In the genomic region with DNA sequence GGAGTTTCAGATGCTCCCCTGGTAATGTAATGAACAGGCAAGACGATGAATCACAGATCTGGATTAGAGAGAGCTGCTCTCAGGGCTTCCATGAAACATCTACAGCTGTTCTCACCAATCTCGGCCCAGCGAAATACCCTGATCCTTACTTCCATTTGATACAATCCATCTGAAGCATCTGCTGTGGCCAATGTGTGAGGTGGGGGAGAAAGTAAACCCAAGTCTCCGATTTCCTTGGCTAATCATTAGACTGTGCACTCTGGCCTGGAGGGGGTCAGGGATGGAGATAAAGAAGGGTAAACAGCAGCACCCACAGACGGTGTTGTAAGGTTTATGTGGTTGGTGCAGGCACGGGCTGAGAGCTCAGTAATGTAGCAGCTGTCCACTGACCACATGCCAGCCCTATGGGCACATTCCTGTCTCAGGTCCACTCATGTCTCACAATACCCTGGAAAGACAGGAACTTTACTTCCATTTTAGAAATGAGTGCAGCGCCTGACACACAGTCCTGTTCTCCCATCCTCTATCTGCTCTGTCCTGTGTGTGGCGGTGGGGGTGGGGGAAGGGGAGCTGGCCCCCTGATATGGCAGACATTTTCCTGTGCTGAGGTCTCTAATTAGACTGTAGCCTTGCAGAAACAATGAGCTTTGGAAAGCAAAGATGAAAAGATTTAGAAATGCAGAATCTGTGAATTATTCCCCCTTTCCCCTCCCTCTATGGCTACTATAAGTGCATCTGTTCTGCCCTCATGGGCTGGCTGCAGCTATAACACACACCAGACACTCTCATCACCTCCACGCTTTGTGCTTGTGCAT, we compare ENCODE assay signal across 1 cellular context.
TF ChIP-seq lines count a peak whose summit lies in the region.

No MANE protein-coding gene starts in this region.

TF ChIP-seq in HepG2, 621 proteins besides CTCF, POLR2A, EP300 and RAD21 (continued from another document and continues in another):
- peak; percentile 63 for TF ChIP-seq NR2C2 (CRISPR knock-in tag; IDR thresholded peaks at IDR 0.05; ENCODE audit: borderline replicate concordance)
- TF ChIP-seq ZNF503 (CRISPR knock-in tag; IDR thresholded peaks at IDR 0.05): 0 out of 2 replicates have a peak, but pooled peaks have one; percentile 30
- peak; percentile 90 for TF ChIP-seq KDM6A (CRISPR knock-in tag; IDR thresholded peaks at IDR 0.05; ENCODE audit: low read depth)
- peak; percentile 94 for TF ChIP-seq SALL1 (CRISPR knock-in tag; IDR thresholded peaks at IDR 0.05)
- TF ChIP-seq GATAD1 (CRISPR knock-in tag; IDR thresholded peaks at IDR 0.05): peak; percentile 60; the same call in 1 of the 2 replicates
- TF ChIP-seq, protein P1, sequence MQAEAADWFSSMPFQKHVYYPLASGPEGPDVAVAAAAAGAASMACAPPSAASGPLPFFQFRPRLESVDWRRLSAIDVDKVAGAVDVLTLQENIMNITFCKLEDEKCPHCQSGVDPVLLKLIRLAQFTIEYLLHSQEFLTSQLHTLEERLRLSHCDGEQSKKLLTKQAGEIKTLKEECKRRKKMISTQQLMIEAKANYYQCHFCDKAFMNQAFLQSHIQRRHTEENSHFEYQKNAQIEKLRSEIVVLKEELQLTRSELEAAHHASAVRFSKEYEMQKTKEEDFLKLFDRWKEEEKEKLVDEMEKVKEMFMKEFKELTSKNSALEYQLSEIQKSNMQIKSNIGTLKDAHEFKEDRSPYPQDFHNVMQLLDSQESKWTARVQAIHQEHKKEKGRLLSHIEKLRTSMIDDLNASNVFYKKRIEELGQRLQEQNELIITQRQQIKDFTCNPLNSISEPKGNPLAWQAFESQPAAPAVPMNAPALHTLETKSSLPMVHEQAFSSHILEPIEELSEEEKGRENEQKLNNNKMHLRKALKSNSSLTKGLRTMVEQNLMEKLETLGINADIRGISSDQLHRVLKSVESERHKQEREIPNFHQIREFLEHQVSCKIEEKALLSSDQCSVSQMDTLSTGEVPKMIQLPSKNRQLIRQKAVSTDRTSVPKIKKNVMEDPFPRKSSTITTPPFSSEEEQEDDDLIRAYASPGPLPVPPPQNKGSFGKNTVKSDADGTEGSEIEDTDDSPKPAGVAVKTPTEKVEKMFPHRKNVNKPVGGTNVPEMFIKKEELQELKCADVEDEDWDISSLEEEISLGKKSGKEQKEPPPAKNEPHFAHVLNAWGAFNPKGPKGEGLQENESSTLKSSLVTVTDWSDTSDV (CRISPR knock-in tag; IDR thresholded peaks at IDR 0.05): no peak
- TF ChIP-seq ETV6 (CRISPR knock-in tag; conservative IDR thresholded peaks at IDR 0.05): no peak; the same call in 1 of the 2 replicates
- TF ChIP-seq PRDM10 (CRISPR knock-in tag; IDR thresholded peaks at IDR 0.05; ENCODE audit: low read depth): peak; percentile 58; the same call in 1 of the 2 replicates
- TF ChIP-seq, protein P2, sequence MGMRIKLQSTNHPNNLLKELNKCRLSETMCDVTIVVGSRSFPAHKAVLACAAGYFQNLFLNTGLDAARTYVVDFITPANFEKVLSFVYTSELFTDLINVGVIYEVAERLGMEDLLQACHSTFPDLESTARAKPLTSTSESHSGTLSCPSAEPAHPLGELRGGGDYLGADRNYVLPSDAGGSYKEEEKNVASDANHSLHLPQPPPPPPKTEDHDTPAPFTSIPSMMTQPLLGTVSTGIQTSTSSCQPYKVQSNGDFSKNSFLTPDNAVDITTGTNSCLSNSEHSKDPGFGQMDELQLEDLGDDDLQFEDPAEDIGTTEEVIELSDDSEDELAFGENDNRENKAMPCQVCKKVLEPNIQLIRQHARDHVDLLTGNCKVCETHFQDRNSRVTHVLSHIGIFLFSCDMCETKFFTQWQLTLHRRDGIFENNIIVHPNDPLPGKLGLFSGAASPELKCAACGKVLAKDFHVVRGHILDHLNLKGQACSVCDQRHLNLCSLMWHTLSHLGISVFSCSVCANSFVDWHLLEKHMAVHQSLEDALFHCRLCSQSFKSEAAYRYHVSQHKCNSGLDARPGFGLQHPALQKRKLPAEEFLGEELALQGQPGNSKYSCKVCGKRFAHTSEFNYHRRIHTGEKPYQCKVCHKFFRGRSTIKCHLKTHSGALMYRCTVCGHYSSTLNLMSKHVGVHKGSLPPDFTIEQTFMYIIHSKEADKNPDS (CRISPR knock-in tag; IDR thresholded peaks at IDR 0.05): 0 out of 2 replicates have a peak, but pooled peaks have one; percentile 14
- TF ChIP-seq KLF6 (CRISPR knock-in tag; IDR thresholded peaks at IDR 0.05): 0 out of 2 replicates have a peak, but pooled peaks have one; percentile 57
- TF ChIP-seq FOXP4 (CRISPR knock-in tag; IDR thresholded peaks at IDR 0.05): peak; percentile 94
- peak; percentile 65 for TF ChIP-seq ZFP91 (CRISPR knock-in tag; IDR thresholded peaks at IDR 0.05; ENCODE audit: borderline replicate concordance)
- peak; percentile 85 for TF ChIP-seq PPARG (CRISPR knock-in tag; conservative IDR thresholded peaks at IDR 0.05)
- 0 out of 2 replicates have a peak, but pooled peaks have one; percentile 29 for TF ChIP-seq THAP8 (CRISPR knock-in tag; IDR thresholded peaks at IDR 0.05; ENCODE audit: borderline replicate concordance)
- TF ChIP-seq, protein P3, sequence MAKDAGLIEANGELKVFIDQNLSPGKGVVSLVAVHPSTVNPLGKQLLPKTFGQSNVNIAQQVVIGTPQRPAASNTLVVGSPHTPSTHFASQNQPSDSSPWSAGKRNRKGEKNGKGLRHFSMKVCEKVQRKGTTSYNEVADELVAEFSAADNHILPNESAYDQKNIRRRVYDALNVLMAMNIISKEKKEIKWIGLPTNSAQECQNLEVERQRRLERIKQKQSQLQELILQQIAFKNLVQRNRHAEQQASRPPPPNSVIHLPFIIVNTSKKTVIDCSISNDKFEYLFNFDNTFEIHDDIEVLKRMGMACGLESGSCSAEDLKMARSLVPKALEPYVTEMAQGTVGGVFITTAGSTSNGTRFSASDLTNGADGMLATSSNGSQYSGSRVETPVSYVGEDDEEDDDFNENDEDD (CRISPR knock-in tag; IDR thresholded peaks at IDR 0.05; ENCODE audit: borderline replicate concordance): peak; percentile 23; the same call in 1 of the 2 replicates
- TF ChIP-seq NCOA1 (CRISPR knock-in tag; IDR thresholded peaks at IDR 0.05): 0 out of 2 replicates have a peak, but pooled peaks have one; percentile 39
- 0 out of 2 replicates have a peak, but pooled peaks have one; percentile 61 for TF ChIP-seq ZNF224 (CRISPR knock-in tag; IDR thresholded peaks at IDR 0.05)
- peak; percentile 31; the same call in 1 of the 2 replicates for TF ChIP-seq CCDC6 (CRISPR knock-in tag; IDR thresholded peaks at IDR 0.05)
- peak; percentile 66 for TF ChIP-seq SIX4 (CRISPR knock-in tag; IDR thresholded peaks at IDR 0.05)
- peak; percentile 93 for TF ChIP-seq TBX2 (CRISPR knock-in tag; IDR thresholded peaks at IDR 0.05; ENCODE audit: borderline replicate concordance)
- TF ChIP-seq KDM2A (CRISPR knock-in tag; IDR thresholded peaks at IDR 0.05; ENCODE audit: borderline replicate concordance, low read depth): 0 out of 2 replicates have a peak, but pooled peaks have one; percentile 27
- TF ChIP-seq TFE3 (CRISPR knock-in tag; IDR thresholded peaks at IDR 0.05): peak; percentile 53; the same call in 1 of the 2 replicates
- peak; percentile 43; the same call in 1 of the 2 replicates for TF ChIP-seq ELF3 (CRISPR knock-in tag; IDR thresholded peaks at IDR 0.05)
- peak; percentile 73; the same call in 1 of the 2 replicates for TF ChIP-seq ZNF280D (CRISPR knock-in tag; IDR thresholded peaks at IDR 0.05)
- TF ChIP-seq ZNF766 (CRISPR knock-in tag; IDR thresholded peaks at IDR 0.05; ENCODE audit: borderline replicate concordance): peak; percentile 57; the same call in 1 of the 2 replicates
